ENCODE assay signal across 17 cellular contexts in the genomic region with DNA sequence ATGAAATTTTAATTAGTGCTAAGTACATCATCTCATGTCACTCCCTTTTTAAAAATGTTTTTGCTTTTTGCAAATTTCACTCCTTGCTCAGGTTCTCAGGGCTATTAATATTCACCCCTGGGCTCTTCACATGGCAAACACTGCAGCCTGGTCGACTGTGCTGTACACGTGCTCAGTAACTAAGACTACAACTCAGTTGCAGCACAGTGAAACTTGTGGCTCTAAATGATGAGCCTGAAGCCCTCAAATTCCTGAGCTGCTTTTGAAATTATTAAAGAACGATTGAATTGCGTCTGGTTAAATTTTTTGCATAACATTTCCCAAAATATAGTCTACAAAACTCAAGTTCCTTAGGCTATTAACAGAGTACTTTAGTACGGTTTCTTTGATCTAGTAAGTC.
"Had no signal": no experiment of that assay in that cellular context is flagged by ENCODE, and none has a peak within 500 bp of the region (broad histone marks: within the 10 kb centered on the region; RNA-seq: fewer than 3 reads in every experiment).

No MANE protein-coding gene starts in this region.

- H3K9me3 ChIP-seq: ascending aorta, tibial artery had no signal

- H3K36me3 ChIP-seq: ascending aorta, tibial artery had no signal

- H3K27me3 ChIP-seq: ascending aorta, hepatocyte had no signal

- DNase-seq: activated CD4-positive, alpha-beta T cell treated with anti-CD3 and anti-CD28 coated beads, Interleukin-2, amount 50 U/mL, for 4 hours; activated effector memory CD4-positive, alpha-beta T cell treated with anti-CD3 and anti-CD28 coated beads, Interleukin-2, amount 50 U/mL, for 16 hours; activated naive CD4-positive, alpha-beta T cell treated with anti-CD3 and anti-CD28 coated beads, Interleukin-2, amount 50 U/mL, for 16 hours; activated T-cell treated with anti-CD3 and anti-CD28 coated beads, Interleukin-2, amount 50 U/mL, for 72 hours; cerebellar nuclear complex; effector CD4-positive, alpha-beta T cell; occipital lobe; posterior cingulate gyrus; retina; stimulated activated CD4-positive, alpha-beta T cell treated with anti-CD3 and anti-CD28 coated beads, Interleukin-12 subunit alpha, Interleukin-12 subunit beta, amount 100 ng/mL, for 4 hours; stimulated activated CD4-positive, alpha-beta T cell treated with anti-CD3 and anti-CD28 coated beads, Interleukin-1b, Interleukin-23, amount 100 ng/mL, for 48 hours; stimulated activated naive CD4-positive, alpha-beta T cell treated with Interleukin-2 at 50 U/mL for 16 hours; substantia nigra; tibial artery had no signal

- H3K4me1 ChIP-seq: ascending aorta, tibial artery had no signal

- ATAC-seq: activated T-cell treated with anti-CD3 and anti-CD28 coated beads, Interleukin-2, amount 50 U/mL, for 72 hours had no signal

- H3K27ac ChIP-seq: ascending aorta, hepatocyte, tibial artery had no signal

- H3K4me3 ChIP-seq: ascending aorta, hepatocyte, lung, tibial artery had no signal
